32 cellular contexts compared by ENCODE assay signal in genomic region chr4:157896726-157897125, GRCh38.
"Had no signal": no experiment of that assay in that cellular context is flagged by ENCODE, and none has a peak within 500 bp of the region (broad histone marks: within the 10 kb centered on the region; RNA-seq: fewer than 3 reads in every experiment).

No MANE protein-coding gene starts in this region.

- H3K36me3 Mint-ChIP-seq: memory B cell; mesothelial cell of epicardium; naive thymus-derived CD4-positive, alpha-beta T cell had no signal

- H3K4me2 ChIP-seq: hepatocyte, smooth muscle cell had no signal

- H2AFZ ChIP-seq: hepatocyte had no signal

- H3K4me1 ChIP-seq: colonic mucosa, esophagus muscularis mucosa, foreskin keratinocyte, gastroesophageal sphincter, heart left ventricle, right lobe of liver, suprapubic skin, transverse colon, upper lobe of right lung, uterus had no signal

- H3K27ac Mint-ChIP-seq: dendritic cell treated with granulocyte-macrophage colony-stimulating factor and Interleukin-4, amounts not matched to agents 40 ng/mL and 50 ng/mL, for 4 days; endodermal cell; memory B cell; mesothelial cell of epicardium; naive thymus-derived CD4-positive, alpha-beta T cell; stimulated activated naive CD8-positive, alpha-beta T cell treated with anti-CD3 and anti-CD28 coated beads, Interleukin-15, amount 100 ng/mL, for 72 hours had no signal

- H3K27me3 Mint-ChIP-seq: dendritic cell treated with granulocyte-macrophage colony-stimulating factor and Interleukin-4, amounts not matched to agents 40 ng/mL and 50 ng/mL, for 4 days; memory B cell; naive thymus-derived CD4-positive, alpha-beta T cell; stimulated activated naive CD8-positive, alpha-beta T cell treated with anti-CD3 and anti-CD28 coated beads, Interleukin-15, amount 100 ng/mL, for 72 hours had no signal

- H3K9me3 Mint-ChIP-seq: dendritic cell treated with granulocyte-macrophage colony-stimulating factor and Interleukin-4, amounts not matched to agents 40 ng/mL and 50 ng/mL, for 4 days; endodermal cell; nephron had no signal

- H3K36me3 ChIP-seq: colonic mucosa, esophagus muscularis mucosa, gastroesophageal sphincter, heart left ventricle, ovary, right lobe of liver, suprapubic skin, transverse colon, upper lobe of right lung, uterus had no signal

- H3K27me3 ChIP-seq: colonic mucosa, esophagus muscularis mucosa, foreskin keratinocyte, gastroesophageal sphincter, heart left ventricle, hepatocyte, ovary, right lobe of liver, suprapubic skin, transverse colon, upper lobe of right lung, uterus had no signal

- H3K79me2 ChIP-seq: hepatocyte had no signal

- H3K4me1 Mint-ChIP-seq: memory B cell; naive thymus-derived CD4-positive, alpha-beta T cell; stimulated activated naive CD8-positive, alpha-beta T cell treated with anti-CD3 and anti-CD28 coated beads, Interleukin-15, amount 100 ng/mL, for 72 hours had no signal

- ATAC-seq: foreskin keratinocyte; gastroesophageal sphincter; heart left ventricle; left lobe of liver; naive thymus-derived CD4-positive, alpha-beta T cell; right lobe of liver; stimulated activated naive CD8-positive, alpha-beta T cell treated with anti-CD3 and anti-CD28 coated beads, Interleukin-15, amount 100 ng/mL, for 72 hours; upper lobe of right lung had no signal

- H3K4me3 Mint-ChIP-seq: dendritic cell treated with granulocyte-macrophage colony-stimulating factor and Interleukin-4, amounts not matched to agents 40 ng/mL and 50 ng/mL, for 4 days; endodermal cell; memory B cell; mesothelial cell of epicardium; naive thymus-derived CD4-positive, alpha-beta T cell; nephron; stimulated activated naive CD8-positive, alpha-beta T cell treated with anti-CD3 and anti-CD28 coated beads, Interleukin-15, amount 100 ng/mL, for 72 hours had no signal

- DNase-seq: colonic mucosa; effector CD8-positive, alpha-beta T cell; endodermal cell; foreskin keratinocyte; heart left ventricle; kidney; naive thymus-derived CD4-positive, alpha-beta T cell; occipital lobe; ovary; posterior cingulate gyrus; right lobe of liver; stimulated activated CD4-positive, alpha-beta T cell treated with anti-CD3 and anti-CD28 coated beads, Interleukin-12 subunit alpha, Interleukin-12 subunit beta, amount 100 ng/mL, for 4 hours; stimulated activated CD4-positive, alpha-beta T cell treated with anti-CD3 and anti-CD28 coated beads, Interleukin-1b, Interleukin-23, amount 100 ng/mL, for 48 hours; stimulated activated CD4-positive, alpha-beta T cell treated with anti-CD3 and anti-CD28 coated beads, Interleukin-4, amount 100 ng/mL, for 1 hour; stimulated activated CD8-positive, alpha-beta memory T cell treated with anti-CD3 and anti-CD28 coated beads, Interleukin-4, amount 100 ng/mL, for 48 hours; stimulated activated naive CD4-positive, alpha-beta T cell; stimulated activated naive CD8-positive, alpha-beta T cell treated with anti-CD3 and anti-CD28 coated beads, Interleukin-15, amount 100 ng/mL, for 72 hours; transverse colon; upper lobe of right lung; uterus had no signal

- H3K27ac ChIP-seq: colonic mucosa, epithelial cell of prostate, esophagus muscularis mucosa, foreskin keratinocyte, gastroesophageal sphincter, heart left ventricle, hepatocyte, ovary, right lobe of liver, suprapubic skin, transverse colon, upper lobe of right lung, uterus had no signal

- FAIRE-seq: kidney had no signal

- H3K4me3 ChIP-seq: colonic mucosa, esophagus muscularis mucosa, gastroesophageal sphincter, heart left ventricle, hepatocyte, lung, ovary, right lobe of liver, smooth muscle cell, suprapubic skin, transverse colon, upper lobe of right lung, uterus had no signal

- H3K9me3 ChIP-seq: colonic mucosa, ovary, right lobe of liver, suprapubic skin, transverse colon, upper lobe of right lung, uterus had no signal
